ENCODE assay signal across 13 cellular contexts in genomic region chr14:95498622-95499353, GRCh38. TPM values are rescaled to one million over a fixed set of nuclear protein-coding genes. Genes with fewer than 3 reads are reported as not detected.
DNase-seq lines count a peak whose midpoint lies in the region; ATAC-seq and TF ChIP-seq lines count a peak whose summit lies in the region.
"Had no signal": no experiment of that assay in that cellular context is flagged by ENCODE, and none has a peak within 500 bp of the region (broad histone marks: within the 10 kb centered on the region; RNA-seq: fewer than 3 reads in every experiment).

No MANE protein-coding gene starts in this region.

- H3K27ac Mint-ChIP-seq in dendritic cell treated with granulocyte-macrophage colony-stimulating factor and Interleukin-4, amounts not matched to agents 40 ng/mL and 50 ng/mL, for 4 days: peak overlapping the region; percentile 53
- H3K27ac Mint-ChIP-seq in CD8-positive, alpha-beta T cell: no peak overlapping the region

- H3K4me1 ChIP-seq in HAP-1: no peaks in the 10 kb centered on the region
- peaks cover 23% of the 10 kb centered on the region for H3K4me1 ChIP-seq in CD8-positive, alpha-beta T cell (ENCODE audit: insufficient read depth, low read length)

- ATAC-seq in CD8-positive, alpha-beta T cell: no peak
- no peak for ATAC-seq in GM19455 (IDR thresholded peaks at IDR 0.05; ENCODE audit: unreplicated experiment)

- no peak for TF ChIP-seq CTCF in CD8-positive, alpha-beta T cell (IDR thresholded peaks at IDR 0.05)

- H3K4me1 Mint-ChIP-seq in dendritic cell treated with granulocyte-macrophage colony-stimulating factor and Interleukin-4, amounts not matched to agents 40 ng/mL and 50 ng/mL, for 4 days (ENCODE audit: low read depth): peaks cover 90% of the 10 kb centered on the region
- peaks cover 72% of the 10 kb centered on the region for H3K4me1 Mint-ChIP-seq in CD8-positive, alpha-beta T cell (ENCODE audit: low read depth)

- peaks cover 56% of the 10 kb centered on the region for H3K36me3 Mint-ChIP-seq in dendritic cell treated with granulocyte-macrophage colony-stimulating factor and Interleukin-4, amounts not matched to agents 40 ng/mL and 50 ng/mL, for 4 days (ENCODE audit: low read depth)
- peaks cover 43% of the 10 kb centered on the region for H3K36me3 Mint-ChIP-seq in CD8-positive, alpha-beta T cell

- no peak overlapping the region for H3K4me3 ChIP-seq in HAP-1
- no peak overlapping the region for H3K4me3 ChIP-seq in CD8-positive, alpha-beta T cell (ENCODE audit: low read depth, low read length)
- H3K4me3 ChIP-seq: ovary had no signal

- H3K27me3 ChIP-seq in HAP-1 (ENCODE audit: low read depth): no peaks in the 10 kb centered on the region
- no peaks in the 10 kb centered on the region for H3K27me3 ChIP-seq in CD8-positive, alpha-beta T cell (ENCODE audit: insufficient read depth, low read length)
- H3K27me3 ChIP-seq: ovary had no signal

- no peaks in the 10 kb centered on the region for H3K36me3 ChIP-seq in HAP-1 (replicated peaks)
- H3K36me3 ChIP-seq in CD8-positive, alpha-beta T cell (ENCODE audit: insufficient read depth, low read length): peaks cover 5% of the 10 kb centered on the region
- H3K36me3 ChIP-seq: ovary had no signal

- in situ Hi-C loops in HAP-1 (cut with MboI; ENCODE audit: low sequenced_read_pairs): no loop called here

- no peaks in the 10 kb centered on the region for H3K9me3 Mint-ChIP-seq in dendritic cell treated with granulocyte-macrophage colony-stimulating factor and Interleukin-4, amounts not matched to agents 40 ng/mL and 50 ng/mL, for 4 days
- H3K9me3 Mint-ChIP-seq in CD8-positive, alpha-beta T cell: no peaks in the 10 kb centered on the region
- H3K9me3 Mint-ChIP-seq: activated CD4-positive, alpha-beta T cell treated with anti-CD3 and anti-CD28 coated beads, Interleukin-2, amount 10 ng/mL, durations not matched to agents 24 days and 14 days had no signal

- H3K9me3 ChIP-seq in HAP-1: no peaks in the 10 kb centered on the region
- no peaks in the 10 kb centered on the region for H3K9me3 ChIP-seq in CD8-positive, alpha-beta T cell (ENCODE audit: low read length)
- H3K9me3 ChIP-seq: ovary had no signal

- H3K27me3 Mint-ChIP-seq in dendritic cell treated with granulocyte-macrophage colony-stimulating factor and Interleukin-4, amounts not matched to agents 40 ng/mL and 50 ng/mL, for 4 days: no peaks in the 10 kb centered on the region
- H3K27me3 Mint-ChIP-seq in CD8-positive, alpha-beta T cell (ENCODE audit: low read depth): no peaks in the 10 kb centered on the region
- H3K27me3 Mint-ChIP-seq: activated CD4-positive, alpha-beta T cell treated with anti-CD3 and anti-CD28 coated beads, Interleukin-2, amount 10 ng/mL, durations not matched to agents 24 days and 14 days had no signal

- no peak overlapping the region for H3K4me3 Mint-ChIP-seq in dendritic cell treated with granulocyte-macrophage colony-stimulating factor and Interleukin-4, amounts not matched to agents 40 ng/mL and 50 ng/mL, for 4 days
- H3K4me3 Mint-ChIP-seq in CD8-positive, alpha-beta T cell: no peak overlapping the region
- H3K4me3 Mint-ChIP-seq: activated CD4-positive, alpha-beta T cell treated with anti-CD3 and anti-CD28 coated beads, Interleukin-2, amount 10 ng/mL, durations not matched to agents 24 days and 14 days had no signal

- H3K27ac ChIP-seq in CD8-positive, alpha-beta T cell (ENCODE audit: low read depth, low read length): no peak overlapping the region
- H3K27ac ChIP-seq: ovary had no signal

- intact Hi-C loops in dendritic cell treated with granulocyte-macrophage colony-stimulating factor and Interleukin-4, amounts not matched to agents 40 ng/mL and 50 ng/mL, for 4 days (cut with micrococcal nuclease): loop anchor here (5.0 kb wide), 1 partner anchor 34 kb away; no protein-coding TSS in a partner anchor
- intact Hi-C loops in CD8-positive, alpha-beta T cell (cut with DNase I, micrococcal nuclease): no loop called here

- CTCF ChIA-PET in CD8-positive, alpha-beta T cell (lab: Charles Lee): interaction anchor here (1.5 kb wide), 1 partner anchor 18 kb away, joined by 4 read pairs; no protein-coding TSS in a partner anchor

- POLR2A ChIA-PET in CD8-positive, alpha-beta T cell (lab: Charles Lee): interaction anchor here (1.5 kb wide), 1 partner anchor 8 kb away, joined by 3 read pairs; no protein-coding TSS in a partner anchor

- peak in 12 of 14 donors; percentile 32 to 84 (median 62) for DNase-seq in C1 segment of cervical spinal cord (lab: John Stamatoyannopoulos, UW)
- peak; percentile 52 for DNase-seq in NCI-H1694 treated with DMSO at 0.1 percent for 48 hours (lab: John Stamatoyannopoulos, UW)
- DNase-seq in nucleus accumbens (lab: John Stamatoyannopoulos, UW): peak in 42 of 56 donors; percentile 16 to 75 (median 53)
- DNase-seq in COLO668 (lab: John Stamatoyannopoulos, UW; ENCODE audit: unreplicated experiment): no peak
- DNase-seq in HAP-1 (ENCODE audit: low spot score in 2 of 2): no peak
- DNase-seq in CD8-positive, alpha-beta T cell: no peak
- DNase-seq: activated CD4-positive, alpha-beta T cell treated with anti-CD3 and anti-CD28 coated beads, Interleukin-2, amount 10 ng/mL, durations not matched to agents 24 days and 14 days; COR-L47; stimulated activated CD4-positive, alpha-beta T cell treated with anti-CD3 and anti-CD28 coated beads, Interleukin-2, amount 100 ng/mL, for 48 hours had no signal

RNA-seq across cellular contexts. Expression of gene SYNE3, which starts 17.7 kb away (rescaled TPM):
- 10 to 100 TPM; 18.5 to 19.7 TPM for total RNA-seq in CD8-positive, alpha-beta T cell
- total RNA-seq: epithelial cell of proximal tubule had no signal

RNA-seq across cellular contexts. Expression of gene GLRX5, which starts 36.1 kb away (rescaled TPM):
- 10 to 100 TPM; 13.7 to 15.2 TPM for total RNA-seq in CD8-positive, alpha-beta T cell

Comparison
In these comparisons a context has a peak if more than half of its experiments do, and no peak if none do; other contexts are left out.
1. DNase-seq: peak in C1 segment of cervical spinal cord (12 of 14), NCI-H1694 treated with DMSO at 0.1 percent for 48 hours (single experiment) and nucleus accumbens (42 of 56); none in COLO668 (single experiment), HAP-1 (0 of 2) and CD8-positive, alpha-beta T cell (0 of 7).